11 cellular contexts compared by ENCODE assay signal in the genomic region with DNA sequence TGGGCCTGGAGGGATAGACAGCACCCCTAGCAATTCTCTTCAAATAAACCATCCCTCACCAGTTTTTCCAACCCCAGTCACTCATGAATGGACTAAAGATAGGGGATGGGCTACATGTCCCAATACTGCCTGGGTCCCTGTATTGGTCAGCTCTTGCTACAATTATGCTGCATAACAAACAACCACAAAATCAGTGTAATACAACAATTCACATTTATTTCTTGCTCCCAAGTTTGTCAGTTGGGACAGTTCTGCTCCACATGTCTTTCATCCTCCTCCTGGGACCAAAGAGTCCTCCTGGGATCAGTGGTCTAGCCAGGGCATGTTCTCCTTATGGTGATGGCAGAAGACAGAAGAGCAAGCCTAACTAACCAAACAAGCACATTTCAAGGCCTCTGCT.
"Had no signal": no experiment of that assay in that cellular context is flagged by ENCODE, and none has a peak within 500 bp of the region (broad histone marks: within the 10 kb centered on the region; RNA-seq: fewer than 3 reads in every experiment).

No MANE protein-coding gene starts in this region.

- H3K9me3 ChIP-seq: HAP-1 had no signal

- H3K36me3 ChIP-seq: HAP-1 had no signal

- H3K27ac ChIP-seq: GM23248 had no signal

- ATAC-seq: GM23338, HCT116 had no signal

- H3K4me3 ChIP-seq: GM23248, GM23338, HAP-1 had no signal

- H3K9ac ChIP-seq: GM23248 had no signal

- FAIRE-seq: H1, H54 had no signal

- DNase-seq: GM23248, GOT3, H7, H9, HCEC 1CT, HFFc6 had no signal

- H2AFZ ChIP-seq: GM23248, GM23338 had no signal

- H3K4me2 ChIP-seq: GM23338 had no signal
